In genomic region chr20:62899633-62900051, GRCh38 we compare ENCODE assay signal across 8 cellular contexts. TPM values are rescaled to one million over a fixed set of nuclear protein-coding genes. Genes with fewer than 3 reads are reported as not detected.
DNase-seq lines count a peak whose midpoint lies in the region; ATAC-seq and TF ChIP-seq lines count a peak whose summit lies in the region.

No MANE protein-coding gene starts in this region.

- H3K56ac ChIP-seq in H9 (ENCODE audit: insufficient read length, low read depth, low read length) (no peak overlapping the region), mesendoderm (ENCODE audit: low read length) (peak overlapping the region; percentile 61)

- H3K4ac ChIP-seq in H9 (ENCODE audit: low read depth, low read length) (no peak overlapping the region), mesendoderm (ENCODE audit: low read depth, low read length) (no peak overlapping the region)

- peaks cover 32 to 37% of the 10 kb centered on the region in 2 experiments for H3K4me1 Mint-ChIP-seq in H9

- no peak overlapping the region for H3K23ac ChIP-seq in H9 (ENCODE audit: insufficient read length, low read depth, low read length)
- H3K23ac ChIP-seq in mesendoderm (ENCODE audit: low read length): no peak overlapping the region

- H3K9me3 ChIP-seq in H9 (ENCODE audit: control insufficient read depth, low read depth, low read length) (no peaks in the 10 kb centered on the region), mammary epithelial cell (replicated peaks; ENCODE audit: insufficient read depth, low read length) (no peaks in the 10 kb centered on the region)

- peak overlapping the region in 1 of 2 experiments; percentile 36; a peak in 1 of 5 replicates for H3K4me3 Mint-ChIP-seq in H9

- H2AFZ ChIP-seq in H9 (ENCODE audit: low read length) (no peak overlapping the region), mammary epithelial cell (ENCODE audit: low read depth, low read length) (no peak overlapping the region)

- no peak overlapping the region for H2BK5ac ChIP-seq in H9 (ENCODE audit: insufficient read length, low read length)
- no peak overlapping the region for H2BK5ac ChIP-seq in mesendoderm (ENCODE audit: low read length)

- H3K27me3 ChIP-seq in H9 (ENCODE audit: insufficient read depth, low read length) (no peaks in the 10 kb centered on the region), mammary epithelial cell (ENCODE audit: insufficient read depth, low read length) (no peaks in the 10 kb centered on the region), mesendoderm (ENCODE audit: insufficient read depth, low read length, poor library complexity) (no peaks in the 10 kb centered on the region)

- in situ Hi-C loops in mammary epithelial cell (cut with MboI; ENCODE audit: low sequenced_read_pairs in 2 of 2): loop anchor here (10.0 to 25.0 kb wide), 2 partner anchors 113 to 115 kb away; partner anchors contain the start of gene BHLHE23 (in 1 of the 2)

- H3K79me2 ChIP-seq in H9 (ENCODE audit: insufficient read depth, low read length) (no peaks in the 10 kb centered on the region), mammary epithelial cell (ENCODE audit: insufficient read depth, low read length) (peaks cover 8% of the 10 kb centered on the region), mesendoderm (ENCODE audit: control insufficient read depth, insufficient read depth, low read length) (no peaks in the 10 kb centered on the region)

- H3K27me3 Mint-ChIP-seq in H9 (ENCODE audit: low read depth): no peaks in the 10 kb centered on the region

- no peaks in the 10 kb centered on the region for H3K23me2 ChIP-seq in H9 (ENCODE audit: insufficient read length, low read depth, low read length, poor library complexity, severe bottlenecking)

- H4K20me1 ChIP-seq in H9 (ENCODE audit: control insufficient read depth, insufficient read depth, insufficient read length): no peaks in the 10 kb centered on the region
- H4K20me1 ChIP-seq in mammary epithelial cell (ENCODE audit: insufficient read depth, low read length): no peaks in the 10 kb centered on the region

- H4K91ac ChIP-seq in H9 (ENCODE audit: insufficient read length, low read depth, low read length): no peak overlapping the region

- POLR2A ChIA-PET in HEK293T (lab: Yijun Ruan, JAX): interaction anchor here (0.8 to 1.5 kb wide), 2 partner anchors 24 to 38 kb away, joined by 3 to 4 read pairs; partner anchors contain the start of gene GID8

- DNase-seq in AG10803 (ENCODE audit: low read depth) (no peak), H9 (no peak), mammary epithelial cell (no peak), mesendoderm (peak; percentile 37), dermis blood vessel endothelial cell (no peak), HEK293T (ENCODE audit: extremely low spot score) (no peak)

- H3K27ac ChIP-seq in H9 (ENCODE audit: insufficient read length, low read depth, low read length) (no peak overlapping the region), mammary epithelial cell (ENCODE audit: insufficient read depth, low read depth, low read length) (no peak overlapping the region), mesendoderm (ENCODE audit: low read depth, low read length) (peak overlapping the region; percentile 46)

- CTCF ChIA-PET in mammary epithelial cell (lab: Charles Lee; ENCODE audit: low non-redundant PET) (interaction anchor here (0.6 kb wide), 1 partner anchor 11 kb away, joined by 3 read pairs; no protein-coding TSS in a partner anchor), HEK293T (lab: Yijun Ruan, JAX) (interaction anchor here (0.5 to 2.1 kb wide), 5 partner anchors 15 to 109 kb away, joined by 3 to 7 read pairs (median 3); no protein-coding TSS in a partner anchor)

- H2BK15ac ChIP-seq in H9 (ENCODE audit: low read depth, low read length) (no peak overlapping the region), mesendoderm (replicated peaks; ENCODE audit: low read depth) (no peak overlapping the region)

- no peak overlapping the region for H4K5ac ChIP-seq in H9 (ENCODE audit: insufficient read length, low read depth, low read length)
- no peak overlapping the region for H4K5ac ChIP-seq in mesendoderm (ENCODE audit: low read length)

- no TSS peak for BruUV-seq in mammary epithelial cell (replicated peaks; lab: Mats Ljungman, UMichigan)

- H3K4me1 ChIP-seq in H9 (ENCODE audit: insufficient read depth, low read length) (no peaks in the 10 kb centered on the region; the same call in 1 of the 2 replicates), mammary epithelial cell (ENCODE audit: insufficient read depth, low read length) (peaks cover 39% of the 10 kb centered on the region), mesendoderm (ENCODE audit: control insufficient read depth, low read depth, low read length) (peaks cover 15% of the 10 kb centered on the region)

- no peak overlapping the region for H2BK12ac ChIP-seq in H9 (ENCODE audit: insufficient read length, low read depth, low read length)

- H3K18ac ChIP-seq in H9 (ENCODE audit: insufficient read length, low read depth, low read length) (no peak overlapping the region), mesendoderm (ENCODE audit: low read length) (peak overlapping the region; percentile 0)

- H2AK5ac ChIP-seq in H9 (ENCODE audit: insufficient read length, low read length): no peak overlapping the region
- H2AK5ac ChIP-seq in mesendoderm (ENCODE audit: low read length): no peak overlapping the region

- WGBS in H9 (ENCODE audit: extremely low coverage, insufficient read length, low lambda C conversion rate): no CpG with 5 or more reads among the region's 6 CpGs
- WGBS in mammary epithelial cell (ENCODE audit: low coverage, missing lambda C conversion rate): 15% methylated on average over 6 of the region's 6 CpGs
- no CpG with 5 or more reads among the region's 6 CpGs for WGBS in mesendoderm (ENCODE audit: extremely low coverage, insufficient coverage, low lambda C conversion rate)

- no peak for ATAC-seq in HG03521 (IDR thresholded peaks at IDR 0.05; ENCODE audit: unreplicated experiment)
- ATAC-seq in GM19023 (IDR thresholded peaks at IDR 0.05; ENCODE audit: unreplicated experiment): no peak

- H3T11ph ChIP-seq in H9 (ENCODE audit: low read length): no peak overlapping the region

- H3K4me3 ChIP-seq in AG10803 (ENCODE audit: low read length): no peak overlapping the region
- no peak overlapping the region for H3K4me3 ChIP-seq in mammary epithelial cell (replicated peaks in 1 of 3; ENCODE audit: insufficient read depth in 1 of 3, low read depth in 2 of 3, low read length in 3 of 3)
- H3K4me3 ChIP-seq in mesendoderm (ENCODE audit: low read length): no peak overlapping the region

- H3K14ac ChIP-seq in H9 (ENCODE audit: insufficient read depth, low read length): no peak overlapping the region

- H3K4me2 ChIP-seq in H9 (ENCODE audit: insufficient read depth, insufficient read length, low read length) (no peak overlapping the region), mammary epithelial cell (ENCODE audit: insufficient read depth, low read depth, low read length) (no peak overlapping the region), mesendoderm (ENCODE audit: low read length) (no peak overlapping the region)

- H3K36me3 ChIP-seq in mammary epithelial cell (ENCODE audit: insufficient read depth, low read length) (peaks cover 30% of the 10 kb centered on the region), mesendoderm (ENCODE audit: control insufficient read depth, insufficient read depth, low read length) (peaks cover 7% of the 10 kb centered on the region)

- TF ChIP-seq CTCF in AG10803 (conservative IDR thresholded peaks at IDR 0.05; ENCODE audit: low read length): peak; percentile 28
- TF ChIP-seq CTCF in H9 (conservative IDR thresholded peaks at IDR 0.05): 0 out of 3 replicates have a peak, but pooled peaks have one; percentile 9
- TF ChIP-seq CTCF in mammary epithelial cell (conservative IDR thresholded peaks at IDR 0.05 in 1 of 2, IDR thresholded peaks at IDR 0.05 in 1 of 2; ENCODE audit: extremely low read depth in 1 of 2, insufficient read depth in 1 of 2, low read depth in 1 of 2, low read length in 2 of 2): peak; percentile 31 to 51

- dilution Hi-C loops in mammary epithelial cell (cut with HindIII; ENCODE audit: low sequenced_read_pairs): loop anchor here (5.0 kb wide), 1 partner anchor 38 kb away; the partner anchor contains the start of gene GID8

- H3K9ac ChIP-seq in H9 (ENCODE audit: extremely low read depth, insufficient read length, low read length) (no peak overlapping the region), mammary epithelial cell (ENCODE audit: insufficient read depth, low read length) (no peak overlapping the region), mesendoderm (ENCODE audit: low read length) (peak overlapping the region; percentile 37)

- peak overlapping the region in 2 of 3 experiments; percentile 73 to 91; a peak in 3 of 7 replicates for H3K27ac Mint-ChIP-seq in H9

- intact Hi-C loops in mammary epithelial cell (cut with micrococcal nuclease): loop anchor here (1.0 kb wide), 5 partner anchors 13 to 110 kb away; no protein-coding TSS in a partner anchor

- H3K9me3 Mint-ChIP-seq in H9: no peaks in the 10 kb centered on the region; a peak in 1 of 5 replicates

- H3K79me1 ChIP-seq in H9 (ENCODE audit: insufficient read depth, low read depth, low read length, poor library complexity, severe bottlenecking) (no peaks in the 10 kb centered on the region), mesendoderm (ENCODE audit: low read length) (peaks cover 9% of the 10 kb centered on the region)

- H2BK120ac ChIP-seq in H9 (ENCODE audit: low read depth, low read length, poor library complexity, severe bottlenecking) (no peak overlapping the region), mesendoderm (ENCODE audit: low read depth, low read length) (no peak overlapping the region)

- peaks cover 22 to 56% (median 30%) of the 10 kb centered on the region in 3 experiments for H3K36me3 Mint-ChIP-seq in H9 (ENCODE audit: insufficient read depth in 1 of 3, low read depth in 3 of 3)

- no peak overlapping the region for H4K8ac ChIP-seq in H9 (replicated peaks; ENCODE audit: insufficient read length, low read depth, low read length)
- no peak overlapping the region for H4K8ac ChIP-seq in mesendoderm (ENCODE audit: low read depth, low read length)

- H2BK20ac ChIP-seq in H9 (ENCODE audit: low read depth, low read length, poor library complexity, severe bottlenecking): no peak overlapping the region

RNA-seq across cellular contexts. Expression of gene DIDO1, which starts 26.7 kb away (rescaled TPM):
- 85.9 TPM in 2 replicates for total RNA-seq in H9 (2021)
- 10 to 100 TPM; 38.7 to 53.2 TPM for total RNA-seq in mammary epithelial cell
- polyA plus RNA-seq in mammary epithelial cell: 13.6 TPM
- 31.4 TPM for polyA minus RNA-seq in mammary epithelial cell
- polyA plus RNA-seq in mesendoderm (2013, experiment 1 of 2): 37.6 TPM
- 38.2 TPM for polyA plus RNA-seq in mesendoderm (2013, experiment 2 of 2)
- total RNA-seq in dermis blood vessel endothelial cell: 47.5 and 56.2 TPM in 2 replicates

RNA-seq across cellular contexts. Expression of gene TCFL5, which starts 38.0 kb away (rescaled TPM):
- total RNA-seq in H9 (2021) (15.9 and 16.4 TPM in 2 replicates), mammary epithelial cell (10 to 100 TPM in 1 of 2 donors, 1 to 10 TPM in 1; 8.1 to 11.7 TPM), dermis blood vessel endothelial cell (14.1 and 14.8 TPM in 2 replicates)
- polyA plus RNA-seq in mammary epithelial cell: 6.5 TPM
- polyA minus RNA-seq in mammary epithelial cell: 1.9 TPM
- 5.1 TPM for polyA plus RNA-seq in mesendoderm (2013, experiment 1 of 2)
- 4.8 TPM for polyA plus RNA-seq in mesendoderm (2013, experiment 2 of 2)

RNA-seq across cellular contexts. Expression of gene GID8, which starts 38.3 kb away (rescaled TPM):
- total RNA-seq in H9 (2021) (60.9 and 62.9 TPM in 2 replicates), mammary epithelial cell (10 to 100 TPM; 34.5 to 43.2 TPM), dermis blood vessel endothelial cell (43.4 and 43.7 TPM in 2 replicates)
- 29.7 TPM for polyA plus RNA-seq in mammary epithelial cell
- 47.5 TPM for polyA minus RNA-seq in mammary epithelial cell
- 34.7 TPM for polyA plus RNA-seq in mesendoderm (2013, experiment 1 of 2)
- polyA plus RNA-seq in mesendoderm (2013, experiment 2 of 2): 34.4 TPM

RNA-seq across cellular contexts. Expression of gene SLC17A9, which starts 52.9 kb away (rescaled TPM):
- total RNA-seq in H9 (2021): 19.9 and 20.9 TPM in 2 replicates
- total RNA-seq in mammary epithelial cell: under 1 TPM; 0.33 to 0.67 TPM
- polyA plus RNA-seq in mammary epithelial cell: 0.09 TPM
- polyA minus RNA-seq in mammary epithelial cell: not detected
- 11.4 TPM for polyA plus RNA-seq in mesendoderm (2013, experiment 1 of 2)
- 12.4 TPM for polyA plus RNA-seq in mesendoderm (2013, experiment 2 of 2)
- 9.0 and 11.8 TPM in 2 replicates for total RNA-seq in dermis blood vessel endothelial cell
